Comparison of ENCODE assay signal across 19 cellular contexts in the genomic region with DNA sequence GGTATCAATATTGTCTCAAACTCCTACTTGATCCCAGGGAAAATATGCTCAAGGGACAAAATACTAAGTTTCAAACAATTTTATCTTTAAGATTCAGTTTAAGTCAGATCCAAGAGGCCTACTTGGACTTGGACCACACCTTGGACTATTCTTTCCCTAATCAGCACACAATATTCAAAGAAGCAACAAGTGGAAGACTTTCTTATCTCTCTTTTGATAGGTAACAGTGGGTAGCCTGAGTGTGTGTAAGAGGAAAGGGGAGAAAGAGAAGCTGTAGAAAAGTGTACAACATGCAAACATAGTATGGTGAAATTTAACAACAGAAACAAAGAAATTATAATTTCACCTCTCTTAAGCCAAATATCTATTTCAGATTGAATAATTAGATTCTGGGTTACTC. TPM values are rescaled to one million over a fixed set of nuclear protein-coding genes. Genes with fewer than 3 reads are reported as not detected.
"Had no signal": no experiment of that assay in that cellular context is flagged by ENCODE, and none has a peak within 500 bp of the region (broad histone marks: within the 10 kb centered on the region; RNA-seq: fewer than 3 reads in every experiment).

No MANE protein-coding gene starts in this region.

- H3K4me3 Mint-ChIP-seq: activated naive CD4-positive, alpha-beta T cell treated with anti-CD3 and anti-CD28 coated beads, Interleukin-2, amount 10 ng/mL, durations not matched to agents 7 days and 5 days; nephron progenitor cell; stimulated activated naive CD8-positive, alpha-beta T cell treated with anti-CD3 and anti-CD28 coated beads, Interleukin-15, amount 100 ng/mL, for 72 hours; T-cell had no signal

- H3K27ac Mint-ChIP-seq: activated naive CD4-positive, alpha-beta T cell treated with anti-CD3 and anti-CD28 coated beads, Interleukin-2, amount 10 ng/mL, durations not matched to agents 7 days and 5 days; nephron progenitor cell; progenitor cell of endocrine pancreas; stimulated activated naive CD8-positive, alpha-beta T cell treated with anti-CD3 and anti-CD28 coated beads, Interleukin-15, amount 100 ng/mL, for 72 hours had no signal

- H3K27ac ChIP-seq: foreskin keratinocyte, skin epidermis, suprapubic skin, transverse colon, vagina had no signal

- H3K36me3 ChIP-seq: suprapubic skin, transverse colon, vagina had no signal

- H3K27me3 Mint-ChIP-seq: activated naive CD4-positive, alpha-beta T cell treated with anti-CD3 and anti-CD28 coated beads, Interleukin-2, amount 10 ng/mL, durations not matched to agents 7 days and 5 days; progenitor cell of endocrine pancreas; stimulated activated naive CD8-positive, alpha-beta T cell treated with anti-CD3 and anti-CD28 coated beads, Interleukin-15, amount 100 ng/mL, for 72 hours; T-cell had no signal

- H3K27me3 ChIP-seq: dorsolateral prefrontal cortex, foreskin keratinocyte, hepatocyte, suprapubic skin, transverse colon, vagina had no signal

- ATAC-seq: activated CD4-positive, CD25-positive, alpha-beta regulatory T cell treated with anti-CD3 and anti-CD28 coated beads, Interleukin-2, amount 50 U/mL, for 24 hours; foreskin keratinocyte; left cardiac atrium; SK-N-SH treated with all-trans-retinoic acid at 6 μM for 48 hours; stimulated activated naive CD8-positive, alpha-beta T cell treated with anti-CD3 and anti-CD28 coated beads, Interleukin-15, amount 100 ng/mL, for 72 hours; T-cell had no signal

- H3K9me3 ChIP-seq: suprapubic skin, transverse colon, vagina had no signal

- H3K9me3 Mint-ChIP-seq: activated naive CD4-positive, alpha-beta T cell treated with anti-CD3 and anti-CD28 coated beads, Interleukin-2, amount 10 ng/mL, durations not matched to agents 7 days and 5 days; stimulated activated naive CD8-positive, alpha-beta T cell treated with anti-CD3 and anti-CD28 coated beads, Interleukin-15, amount 100 ng/mL, for 72 hours; T-cell had no signal

- H3K4me3 ChIP-seq: dorsolateral prefrontal cortex, hepatocyte, skin epidermis, suprapubic skin, transverse colon, vagina had no signal

- DNase-seq: activated naive CD4-positive, alpha-beta T cell treated with anti-CD3 and anti-CD28 coated beads, Interleukin-2, amount 10 ng/mL, durations not matched to agents 7 days and 5 days; dorsolateral prefrontal cortex; foreskin keratinocyte; left cardiac atrium; nephron progenitor cell; occipital lobe; stimulated activated CD4-positive, alpha-beta T cell treated with anti-CD3 and anti-CD28 coated beads, Interleukin-15, amount 100 ng/mL, for 24 hours; stimulated activated CD4-positive, alpha-beta T cell treated with anti-CD3 and anti-CD28 coated beads, Interleukin-2, amount 100 ng/mL, for 48 hours; stimulated activated naive CD8-positive, alpha-beta T cell treated with anti-CD3 and anti-CD28 coated beads, Interleukin-15, amount 100 ng/mL, for 72 hours; T-cell; transverse colon had no signal

RNA-seq across cellular contexts. Expression of a gene that starts 56.8 kb away (rescaled TPM):
- total RNA-seq: epithelial cell of proximal tubule had no signal
